ENCODE assay signal across 22 cellular contexts in the genomic region with DNA sequence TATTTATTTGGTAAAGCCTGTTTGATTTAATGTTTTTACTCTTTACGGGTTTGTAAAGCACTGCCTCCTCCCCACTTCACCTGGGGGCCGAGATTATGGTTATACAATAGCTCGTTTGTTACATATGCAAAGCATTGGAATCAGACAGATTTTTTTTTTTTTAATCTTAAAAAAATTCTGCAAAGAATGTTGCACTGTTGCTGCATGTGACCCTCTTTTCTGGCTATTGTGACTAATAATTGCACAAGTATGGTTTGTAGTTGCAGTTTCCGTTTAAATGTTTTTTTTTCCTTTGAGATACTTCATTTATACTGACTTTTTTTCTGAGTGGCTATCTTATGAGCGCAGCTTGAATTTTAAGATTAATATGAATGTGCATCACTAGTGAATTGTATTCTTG.
"Had no signal": no experiment of that assay in that cellular context is flagged by ENCODE, and none has a peak within 500 bp of the region (broad histone marks: within the 10 kb centered on the region; RNA-seq: fewer than 3 reads in every experiment).

No MANE protein-coding gene starts in this region.

- H3K9me3 ChIP-seq: left ventricle myocardium inferior, pancreas had no signal

- H3K27ac Mint-ChIP-seq: activated naive CD8-positive, alpha-beta T cell treated with anti-CD3 and anti-CD28 coated beads, Interleukin-2, amount 10 ng/mL, durations not matched to agents 7 days and 5 days; nephron; stimulated activated naive CD8-positive, alpha-beta T cell treated with anti-CD3 and anti-CD28 coated beads, Interleukin-15, amount 100 ng/mL, for 72 hours; T-helper 2 cell treated with Interferon-gamma antibody and Interleukin-4, amounts not matched to agents 5 μg/mL and 100 μg/mL, for 36 hours had no signal

- H3K27me3 Mint-ChIP-seq: activated naive CD8-positive, alpha-beta T cell treated with anti-CD3 and anti-CD28 coated beads, Interleukin-2, amount 10 ng/mL, durations not matched to agents 7 days and 5 days; stimulated activated naive CD8-positive, alpha-beta T cell treated with anti-CD3 and anti-CD28 coated beads, Interleukin-15, amount 100 ng/mL, for 72 hours had no signal

- H3K27me3 ChIP-seq: cardiac muscle cell, pancreas, tibial artery had no signal

- H3K27ac ChIP-seq: cardiac muscle cell, left ventricle myocardium inferior, pancreas, tibial artery, WERI-Rb-1 had no signal

- ATAC-seq: esophagus mucosa, pancreas, right cardiac atrium, SK-N-SH treated with all-trans-retinoic acid at 6 μM for 48 hours had no signal

- FAIRE-seq: pancreas had no signal

- H3K9me3 Mint-ChIP-seq: nephron; T-helper 2 cell treated with Interferon-gamma antibody and Interleukin-4, amounts not matched to agents 5 μg/mL and 100 μg/mL, for 36 hours had no signal

- H3K4me3 Mint-ChIP-seq: activated naive CD8-positive, alpha-beta T cell treated with anti-CD3 and anti-CD28 coated beads, Interleukin-2, amount 10 ng/mL, durations not matched to agents 7 days and 5 days; nephron; stimulated activated naive CD8-positive, alpha-beta T cell treated with anti-CD3 and anti-CD28 coated beads, Interleukin-15, amount 100 ng/mL, for 72 hours; T-helper 2 cell treated with Interferon-gamma antibody and Interleukin-4, amounts not matched to agents 5 μg/mL and 100 μg/mL, for 36 hours had no signal

- H3K4me3 ChIP-seq: cardiac muscle cell, left ventricle myocardium inferior, pancreas, tibial artery had no signal

- DNase-seq: activated CD4-positive, alpha-beta T cell treated with anti-CD3 and anti-CD28 coated beads for 1 hour; activated naive CD4-positive, alpha-beta T cell treated with Interleukin-2 at 50 U/mL for 16 hours; activated naive CD8-positive, alpha-beta T cell treated with anti-CD3 and anti-CD28 coated beads, Interleukin-2, amount 10 ng/mL, durations not matched to agents 7 days and 5 days; dermis blood vessel endothelial cell; effector memory CD4-positive, alpha-beta T cell; foreskin melanocyte; kidney glomerular epithelial cell; left ventricle myocardium inferior; mammary epithelial cell; midbrain; pancreas; right cardiac atrium; stimulated activated CD4-positive, alpha-beta T cell treated with anti-CD3 and anti-CD28 coated beads, Interleukin-12 subunit alpha, Interleukin-12 subunit beta, amount 100 ng/mL, for 4 hours; stimulated activated CD4-positive, alpha-beta T cell treated with anti-CD3 and anti-CD28 coated beads, Interleukin-4, amount 100 ng/mL, for 4 hours; stimulated activated naive CD8-positive, alpha-beta T cell treated with anti-CD3 and anti-CD28 coated beads, Interleukin-15, amount 100 ng/mL, for 72 hours; tibial artery; WERI-Rb-1 had no signal

- H3K36me3 ChIP-seq: cardiac muscle cell, left ventricle myocardium inferior, pancreas, WERI-Rb-1 had no signal
